Comparison of ENCODE assay signal across 20 cellular contexts in genomic region chr19:44772969-44773368, GRCh38. TPM values are rescaled to one million over a fixed set of nuclear protein-coding genes. Genes with fewer than 3 reads are reported as not detected.
DNase-seq lines count a peak whose midpoint lies in the region; ATAC-seq, FAIRE-seq and TF ChIP-seq lines count a peak whose summit lies in the region.
"Had no signal": no experiment of that assay in that cellular context is flagged by ENCODE, and none has a peak within 500 bp of the region (broad histone marks: within the 10 kb centered on the region; RNA-seq: fewer than 3 reads in every experiment).

No MANE protein-coding gene starts in this region.

- H3K4me3 ChIP-seq in BLaER1: no peak overlapping the region
- H3K4me3 ChIP-seq in RWPE2 (ENCODE audit: severe bottlenecking): no peak overlapping the region
- H3K4me3 ChIP-seq in HepG2 (replicated peaks in 1 of 3; ENCODE audit: insufficient read depth in 1 of 3, low read depth in 2 of 3, low read length in 3 of 3): no peak overlapping the region
- H3K4me3 ChIP-seq: BLaER1 treated with 17β-estradiol and CSF1 and Interleukin-3, amounts not matched to agents 10 nM and 100 nM; Peyer's patch had no signal

- peaks cover 30% of the 10 kb centered on the region for H3K4me1 ChIP-seq in BLaER1
- H3K4me1 ChIP-seq in RWPE2 (ENCODE audit: insufficient read depth, poor library complexity, severe bottlenecking): peaks cover 38% of the 10 kb centered on the region
- peaks cover 50% of the 10 kb centered on the region for H3K4me1 ChIP-seq in HepG2 (ENCODE audit: insufficient read depth, low read length)

- no peak overlapping the region for H3K27ac ChIP-seq in BLaER1
- peak overlapping the region; percentile 99 for H3K27ac ChIP-seq in RWPE2 (ENCODE audit: poor library complexity, severe bottlenecking)
- H3K27ac ChIP-seq in HepG2 (ENCODE audit: extremely low read length, insufficient read depth, low read length): no peak overlapping the region
- H3K27ac ChIP-seq: BLaER1 treated with 17β-estradiol and CSF1 and Interleukin-3, amounts not matched to agents 10 nM and 100 nM had no signal

- TF ChIP-seq CTCF in HFFc6 (IDR thresholded peaks at IDR 0.05) (no peak), RWPE2 (IDR thresholded peaks at IDR 0.05; ENCODE audit: poor library complexity, severe bottlenecking) (no peak), HepG2 (CRISPR knock-in tag; IDR thresholded peaks at IDR 0.05) (no peak)

- TF ChIP-seq EP300 in HepG2 (IDR thresholded peaks at IDR 0.05; ENCODE audit: low read depth in 2 of 2, low read length in 2 of 2) (no peak), HepG2 (CRISPR knock-in tag; IDR thresholded peaks at IDR 0.05; ENCODE audit: borderline replicate concordance) (no peak)

- H3K9me3 Mint-ChIP-seq in HFFc6: no peaks in the 10 kb centered on the region
- H3K9me3 Mint-ChIP-seq: CD8-positive, alpha-beta T cell; T-helper 1 cell treated with Interleukin-12 subunit alpha and Interleukin-12 subunit beta and Interleukin-4 antibody, amounts not matched to agents 30 μg/mL and 1 μg/mL, for 36 hours had no signal

- 53% methylated on average over 3 of the region's 3 CpGs for WGBS in HepG2 (ENCODE audit: low lambda C conversion rate)

- CTCF ChIA-PET in HepG2 (lab: Yijun Ruan, JAX; ENCODE audit: low intra/inter-chr PET ratio, low total read pairs): no interaction called here

- peaks cover 40% of the 10 kb centered on the region for H3K4me1 Mint-ChIP-seq in HFFc6 (ENCODE audit: low read depth)

- H3K4me2 ChIP-seq in BLaER1 (no peak overlapping the region), HepG2 (ENCODE audit: low read depth, low read length) (no peak overlapping the region)
- H3K4me2 ChIP-seq: BLaER1 treated with 17β-estradiol and CSF1 and Interleukin-3, amounts not matched to agents 10 nM and 100 nM had no signal

- intact Hi-C loops in HepG2 (cut with micrococcal nuclease; ENCODE audit: unreplicated experiment): loop anchor here (5.0 kb wide), 2 partner anchors 34 to 201 kb away; partner anchors contain the start of gene BCAM

- no peak for TF ChIP-seq RAD21 in HepG2 (CRISPR knock-in tag; IDR thresholded peaks at IDR 0.05)

- H3K36me3 ChIP-seq in BLaER1: no peaks in the 10 kb centered on the region
- no peaks in the 10 kb centered on the region for H3K36me3 ChIP-seq in RWPE2 (ENCODE audit: low read depth)
- H3K36me3 ChIP-seq in HepG2 (replicated peaks in 1 of 2; ENCODE audit: control insufficient read depth in 1 of 2, insufficient read depth in 2 of 2, low read length in 2 of 2): no peaks in the 10 kb centered on the region
- H3K36me3 ChIP-seq: BLaER1 treated with 17β-estradiol and CSF1 and Interleukin-3, amounts not matched to agents 10 nM and 100 nM; Peyer's patch had no signal

- H3K79me2 ChIP-seq in HepG2 (ENCODE audit: insufficient read depth, low read length): no peaks in the 10 kb centered on the region

- H3K36me3 Mint-ChIP-seq in HFFc6 (ENCODE audit: low read depth): no peaks in the 10 kb centered on the region; the same call in 1 of the 2 replicates
- H3K36me3 Mint-ChIP-seq: CD8-positive, alpha-beta T cell had no signal

- POLR2A ChIA-PET in HepG2 (lab: Yijun Ruan, JAX): interaction anchor here (2.1 kb wide), 1 partner anchor 201 kb away, joined by 4 read pairs; no protein-coding TSS in a partner anchor

- no peak overlapping the region for H2AFZ ChIP-seq in HepG2 (ENCODE audit: low read length)

- H3K9ac ChIP-seq in BLaER1 (0 out of 2 replicates have a peak overlapping the region, but pooled peaks have one; percentile 6), HepG2 (ENCODE audit: insufficient read depth, low read depth, low read length) (no peak overlapping the region)
- H3K9ac ChIP-seq: BLaER1 treated with 17β-estradiol and CSF1 and Interleukin-3, amounts not matched to agents 10 nM and 100 nM had no signal

- ATAC-seq in RWPE2 (ENCODE audit: low read depth) (no peak), HepG2 (no peak)
- ATAC-seq: CD8-positive, alpha-beta T cell had no signal

- H3K9me3 ChIP-seq in BLaER1 (no peaks in the 10 kb centered on the region), RWPE2 (ENCODE audit: severe bottlenecking) (peaks cover 5% of the 10 kb centered on the region), HepG2 (ENCODE audit: low read length) (no peaks in the 10 kb centered on the region)
- H3K9me3 ChIP-seq: Peyer's patch had no signal

- TF ChIP-seq POLR2A in HepG2 (IDR thresholded peaks at IDR 0.05; ENCODE audit: insufficient read depth in 1 of 2, low read depth in 2 of 2, low read length in 2 of 2) (no peak), GM12891 (IDR thresholded peaks at IDR 0.05; ENCODE audit: low read depth, low read length) (no peak), H54 (IDR thresholded peaks at IDR 0.05; ENCODE audit: low read depth, low read length) (no peak)

- BruUV-seq in HepG2 (replicated peaks; lab: Mats Ljungman, UMichigan): no TSS peak

- in situ Hi-C loops in HepG2 (cut with HindIII; ENCODE audit: extremely low pct_ligation_motif_present, low pct_unique_long_range_greater_than_20kb): loop anchor here (10.0 kb wide), 1 partner anchor 198 kb away; no protein-coding TSS in a partner anchor

- FAIRE-seq in HepG2 (lab: Jason Lieb, UNC) (no peak), GM12891 (lab: Jason Lieb, UNC) (no peak), H54 (lab: Jason Lieb, UNC) (no peak)
- FAIRE-seq: D721Med had no signal

- 0 out of 2 replicates have a peak overlapping the region, but pooled peaks have one; percentile 24 for H3K27ac Mint-ChIP-seq in HFFc6
- H3K27ac Mint-ChIP-seq: CD8-positive, alpha-beta T cell; T-helper 1 cell treated with Interleukin-12 subunit alpha and Interleukin-12 subunit beta and Interleukin-4 antibody, amounts not matched to agents 30 μg/mL and 1 μg/mL, for 36 hours had no signal

- H4K20me1 ChIP-seq in BLaER1 (no peaks in the 10 kb centered on the region), HepG2 (ENCODE audit: insufficient read depth, low read length) (no peaks in the 10 kb centered on the region)
- H4K20me1 ChIP-seq: BLaER1 treated with 17β-estradiol and CSF1 and Interleukin-3, amounts not matched to agents 10 nM and 100 nM had no signal

- H3K4me3 Mint-ChIP-seq in HFFc6: no peak overlapping the region
- H3K4me3 Mint-ChIP-seq: CD8-positive, alpha-beta T cell; T-helper 1 cell treated with Interleukin-12 subunit alpha and Interleukin-12 subunit beta and Interleukin-4 antibody, amounts not matched to agents 30 μg/mL and 1 μg/mL, for 36 hours had no signal

- no peaks in the 10 kb centered on the region for H3K27me3 ChIP-seq in BLaER1
- H3K27me3 ChIP-seq in RWPE2 (ENCODE audit: insufficient read depth, poor library complexity, severe bottlenecking): no peaks in the 10 kb centered on the region
- H3K27me3 ChIP-seq in HepG2 (ENCODE audit: control insufficient read depth in 1 of 2, insufficient read depth in 2 of 2, low read length in 2 of 2): no peaks in the 10 kb centered on the region
- H3K27me3 ChIP-seq: BLaER1 treated with 17β-estradiol and CSF1 and Interleukin-3, amounts not matched to agents 10 nM and 100 nM; Peyer's patch had no signal

- DNase-seq in HFFc6 (no peak), RWPE2 (ENCODE audit: low spot score) (no peak), HepG2 (ENCODE audit: low spot score) (no peak), GM12891 (ENCODE audit: insufficient read length, low spot score) (no peak), H54 (ENCODE audit: insufficient read length, low spot score) (no peak), NCI-H2171 (lab: John Stamatoyannopoulos, UW) (no peak)
- DNase-seq: CD8-positive, alpha-beta T cell; KBM-7; NCI-H1417; NCI-H1930; NCI-H345; NCI-H524 treated with DMSO at 0.1 percent for 48 hours; Peyer's patch; SIG-M5 had no signal

- no peaks in the 10 kb centered on the region for H3K27me3 Mint-ChIP-seq in HFFc6 (ENCODE audit: insufficient read depth)

RNA-seq across cellular contexts. Expression of gene CBLC, which starts 4.7 kb away (rescaled TPM):
- not detected for total RNA-seq in HFFc6 (2021; fragmentation: NEBNext Ultra II Directional; extraction: Animal tissue kit (Norgen Biotek cat#: 25700))
- total RNA-seq in HepG2 (2016; rRNA removed; fragmentation: Illumina TruSeq; extraction: Trizol): 1.1 and 1.8 TPM in 2 replicates
- total RNA-seq in HepG2 (2016; cell fraction: cytosol; rRNA removed; fragmentation: Illumina TruSeq; extraction: Trizol; ENCODE audit: low read depth): 0.81 and 0.97 TPM in 2 replicates
- 0.91 and 1.8 TPM in 2 replicates for total RNA-seq in HepG2 (2016; cell fraction: insoluble cytoplasmic fraction; rRNA removed; fragmentation: Illumina TruSeq; extraction: Trizol)
- 1.1 and 1.2 TPM in 2 replicates for total RNA-seq in HepG2 (2016; cell fraction: membrane; rRNA removed; fragmentation: Illumina TruSeq; extraction: Trizol)
- total RNA-seq in HepG2 (2016; cell fraction: nucleus; rRNA removed; fragmentation: Illumina TruSeq; extraction: Trizol): 1.6 and 2.7 TPM in 2 replicates
- 2.6 and 4.3 TPM in 2 replicates for polyA plus RNA-seq in HepG2 (2011; rRNA removed)
- polyA plus RNA-seq in HepG2 (2011; cell fraction: cytosol; rRNA removed): 1.4 and 2.1 TPM in 2 replicates
- 13.9 and 14.3 TPM in 2 replicates for polyA plus RNA-seq in HepG2 (2011; cell fraction: nucleus; rRNA removed)
- 1.8 and 2.3 TPM in 2 replicates for polyA plus RNA-seq in HepG2 (2012)
- 0.87 and 0.89 TPM in 2 replicates for polyA plus RNA-seq in HepG2 (2016; cell fraction: cytosol; fragmentation: Illumina TruSeq; extraction: Trizol; ENCODE audit: low read depth)
- 1.1 and 1.9 TPM in 2 replicates for polyA plus RNA-seq in HepG2 (2016; cell fraction: insoluble cytoplasmic fraction; fragmentation: Illumina TruSeq; extraction: Trizol; ENCODE audit: low read depth)
- polyA plus RNA-seq in HepG2 (2016; cell fraction: membrane; fragmentation: Illumina TruSeq; extraction: Trizol; ENCODE audit: low read depth): 0.50 and 0.61 TPM in 2 replicates
- polyA plus RNA-seq in HepG2 (2016; cell fraction: nucleus; fragmentation: Illumina TruSeq; extraction: Trizol; ENCODE audit: insufficient read depth, low read depth): 4.5 and 5.6 TPM in 2 replicates
- polyA minus RNA-seq in HepG2 (2011; rRNA and poly(A)+ RNA removed; ENCODE audit: low replicate concordance): 0.33 and 11.2 TPM in 2 replicates
- 1.4 and 2.2 TPM in 2 replicates for polyA minus RNA-seq in HepG2 (2011; cell fraction: cytosol; rRNA and poly(A)+ RNA removed)
- 3.9 and 5.8 TPM in 2 replicates for polyA minus RNA-seq in HepG2 (2011; cell fraction: nucleus; rRNA and poly(A)+ RNA removed)
- not detected for polyA plus RNA-seq in GM12891 (2012; ENCODE audit: low read depth, missing spikeins)
- total RNA-seq: A673; CD8-positive, alpha-beta T cell; H4 had no signal

RNA-seq across cellular contexts. Expression of gene BCL3, which starts 24.5 kb away (rescaled TPM):
- 10 to 100 TPM; 12.9 to 20.1 (median 16.7) TPM for total RNA-seq in HFFc6 (2021; fragmentation: NEBNext Ultra II Directional; extraction: Animal tissue kit (Norgen Biotek cat#: 25700))
- total RNA-seq in HepG2 (2016; rRNA removed; fragmentation: Illumina TruSeq; extraction: Trizol): 2.0 and 4.0 TPM in 2 replicates
- total RNA-seq in HepG2 (2016; cell fraction: cytosol; rRNA removed; fragmentation: Illumina TruSeq; extraction: Trizol; ENCODE audit: low read depth): 4.5 and 8.9 TPM in 2 replicates
- 1.9 and 4.2 TPM in 2 replicates for total RNA-seq in HepG2 (2016; cell fraction: insoluble cytoplasmic fraction; rRNA removed; fragmentation: Illumina TruSeq; extraction: Trizol)
- 8.2 and 10.1 TPM in 2 replicates for total RNA-seq in HepG2 (2016; cell fraction: membrane; rRNA removed; fragmentation: Illumina TruSeq; extraction: Trizol)
- 3.1 and 4.6 TPM in 2 replicates for total RNA-seq in HepG2 (2016; cell fraction: nucleus; rRNA removed; fragmentation: Illumina TruSeq; extraction: Trizol)
- 2.3 and 2.6 TPM in 2 replicates for polyA plus RNA-seq in HepG2 (2011; rRNA removed)
- 1.8 and 3.4 TPM in 2 replicates for polyA plus RNA-seq in HepG2 (2011; cell fraction: cytosol; rRNA removed)
- 23.1 and 29.5 TPM in 2 replicates for polyA plus RNA-seq in HepG2 (2011; cell fraction: nucleus; rRNA removed)
- 6.8 and 9.9 TPM in 2 replicates for polyA plus RNA-seq in HepG2 (2012)
- polyA plus RNA-seq in HepG2 (2016; cell fraction: cytosol; fragmentation: Illumina TruSeq; extraction: Trizol; ENCODE audit: low read depth): 13.0 TPM in 2 replicates
- polyA plus RNA-seq in HepG2 (2016; cell fraction: insoluble cytoplasmic fraction; fragmentation: Illumina TruSeq; extraction: Trizol; ENCODE audit: low read depth): 8.2 and 12.0 TPM in 2 replicates
- polyA plus RNA-seq in HepG2 (2016; cell fraction: membrane; fragmentation: Illumina TruSeq; extraction: Trizol; ENCODE audit: low read depth): 18.9 and 20.6 TPM in 2 replicates
- 17.9 and 18.7 TPM in 2 replicates for polyA plus RNA-seq in HepG2 (2016; cell fraction: nucleus; fragmentation: Illumina TruSeq; extraction: Trizol; ENCODE audit: insufficient read depth, low read depth)
- polyA minus RNA-seq in HepG2 (2011; rRNA and poly(A)+ RNA removed; ENCODE audit: low replicate concordance): 5.3 and 5.6 TPM in 2 replicates
- 4.7 and 5.7 TPM in 2 replicates for polyA minus RNA-seq in HepG2 (2011; cell fraction: cytosol; rRNA and poly(A)+ RNA removed)
- polyA minus RNA-seq in HepG2 (2011; cell fraction: nucleus; rRNA and poly(A)+ RNA removed): 3.2 and 4.1 TPM in 2 replicates
- polyA plus RNA-seq in GM12891 (2012; ENCODE audit: low read depth, missing spikeins): 16.1 TPM

RNA-seq across cellular contexts. Expression of gene BCAM, which starts 35.9 kb away (rescaled TPM):
- 1 to 10 TPM; 5.5 to 6.2 (median 6.0) TPM for total RNA-seq in HFFc6 (2021; fragmentation: NEBNext Ultra II Directional; extraction: Animal tissue kit (Norgen Biotek cat#: 25700))
- total RNA-seq in HepG2 (2016; rRNA removed; fragmentation: Illumina TruSeq; extraction: Trizol): 30.6 and 51.2 TPM in 2 replicates
- total RNA-seq in HepG2 (2016; cell fraction: cytosol; rRNA removed; fragmentation: Illumina TruSeq; extraction: Trizol; ENCODE audit: low read depth): 13.8 and 14.2 TPM in 2 replicates
- 22.1 and 59.2 TPM in 2 replicates for total RNA-seq in HepG2 (2016; cell fraction: insoluble cytoplasmic fraction; rRNA removed; fragmentation: Illumina TruSeq; extraction: Trizol)
- total RNA-seq in HepG2 (2016; cell fraction: membrane; rRNA removed; fragmentation: Illumina TruSeq; extraction: Trizol): 23.6 and 25.3 TPM in 2 replicates
- total RNA-seq in HepG2 (2016; cell fraction: nucleus; rRNA removed; fragmentation: Illumina TruSeq; extraction: Trizol): 82.3 and 107 TPM in 2 replicates
- 62.7 and 68.0 TPM in 2 replicates for polyA plus RNA-seq in HepG2 (2011; rRNA removed)
- polyA plus RNA-seq in HepG2 (2011; cell fraction: cytosol; rRNA removed): 30.5 and 43.7 TPM in 2 replicates
- polyA plus RNA-seq in HepG2 (2011; cell fraction: nucleus; rRNA removed): 347 and 430 TPM in 2 replicates
- polyA plus RNA-seq in HepG2 (2012): 225 and 263 TPM in 2 replicates
- 20.9 and 22.6 TPM in 2 replicates for polyA plus RNA-seq in HepG2 (2016; cell fraction: cytosol; fragmentation: Illumina TruSeq; extraction: Trizol; ENCODE audit: low read depth)
- 55.5 and 77.0 TPM in 2 replicates for polyA plus RNA-seq in HepG2 (2016; cell fraction: insoluble cytoplasmic fraction; fragmentation: Illumina TruSeq; extraction: Trizol; ENCODE audit: low read depth)
- polyA plus RNA-seq in HepG2 (2016; cell fraction: membrane; fragmentation: Illumina TruSeq; extraction: Trizol; ENCODE audit: low read depth): 33.0 and 38.0 TPM in 2 replicates
- 426 and 433 TPM in 2 replicates for polyA plus RNA-seq in HepG2 (2016; cell fraction: nucleus; fragmentation: Illumina TruSeq; extraction: Trizol; ENCODE audit: insufficient read depth, low read depth)
- polyA minus RNA-seq in HepG2 (2011; rRNA and poly(A)+ RNA removed; ENCODE audit: low replicate concordance): 67.0 TPM in 1 of 2 replicates, not detected in the other
- polyA minus RNA-seq in HepG2 (2011; cell fraction: cytosol; rRNA and poly(A)+ RNA removed): 53.4 and 68.9 TPM in 2 replicates
- polyA minus RNA-seq in HepG2 (2011; cell fraction: nucleus; rRNA and poly(A)+ RNA removed): 37.1 and 45.6 TPM in 2 replicates
- polyA plus RNA-seq in GM12891 (2012; ENCODE audit: low read depth, missing spikeins): not detected
- total RNA-seq: CD8-positive, alpha-beta T cell had no signal
